ENCODE assay signal across 22 cellular contexts in genomic region chr5:103497782-103498181, GRCh38.
DNase-seq lines count a peak whose midpoint lies in the region; ATAC-seq and TF ChIP-seq lines count a peak whose summit lies in the region.
"Had no signal": no experiment of that assay in that cellular context is flagged by ENCODE, and none has a peak within 500 bp of the region (broad histone marks: within the 10 kb centered on the region; RNA-seq: fewer than 3 reads in every experiment).

No MANE protein-coding gene starts in this region.

- intact Hi-C loops in left ventricle myocardium superior (cut with micrococcal nuclease), result no loop called here
- intact Hi-C loops in cardiac septum (cut with DNase I), result no loop called here
- intact Hi-C loops in activated CD4-positive, alpha-beta memory T cell treated with anti-CD3 and anti-CD28 coated beads for 36 hours (cut with micrococcal nuclease), result no loop called here

- no peak for DNase-seq in left ventricle myocardium superior
- no peak for DNase-seq in cardiac septum (ENCODE audit: low spot score)
- no peak for DNase-seq in osteocyte (ENCODE audit: extremely low spot score, unreplicated experiment)
- DNase-seq in activated CD4-positive, alpha-beta memory T cell treated with anti-CD3 and anti-CD28 coated beads for 36 hours, result no peak
- DNase-seq: DMS53, GDM1, IMR-90, NCI-H1105, NCI-H146, NCI-H226, NCI-H510A treated with DMSO at 0.1 percent for 48 hours, NCI-H748 treated with DMSO at 0.1 percent for 48 hours, PC-9 had no signal

- no peaks in the 10 kb centered on the region for H3K36me3 Mint-ChIP-seq in osteocyte (ENCODE audit: unreplicated experiment)
- no peaks in the 10 kb centered on the region for H3K36me3 Mint-ChIP-seq in activated CD4-positive, alpha-beta memory T cell treated with anti-CD3 and anti-CD28 coated beads for 36 hours
- H3K36me3 Mint-ChIP-seq: CD14-positive monocyte had no signal

- peaks cover 10% of the 10 kb centered on the region for H3K9me3 Mint-ChIP-seq in osteocyte (ENCODE audit: unreplicated experiment)
- H3K9me3 Mint-ChIP-seq in activated CD4-positive, alpha-beta memory T cell treated with anti-CD3 and anti-CD28 coated beads for 36 hours, result no peaks in the 10 kb centered on the region

- CTCF ChIA-PET in activated CD4-positive, alpha-beta memory T cell treated with anti-CD3 and anti-CD28 coated beads for 36 hours (lab: Charles Lee), result no interaction called here

- no peaks in the 10 kb centered on the region for H3K27me3 ChIP-seq in iPS-18a (ENCODE audit: control insufficient read depth, insufficient read depth, low read length)

- H3K9me3 ChIP-seq in iPS-18a (ENCODE audit: control insufficient read depth, low read depth, low read length), result no peaks in the 10 kb centered on the region

- H3K4me3 ChIP-seq in iPS-18a (ENCODE audit: low read length), result peak overlapping the region; percentile 37
- H3K4me3 ChIP-seq: A549, PC-9 had no signal

- peak overlapping the region; percentile 56 for H3K27ac Mint-ChIP-seq in osteocyte (ENCODE audit: unreplicated experiment)
- no peak overlapping the region for H3K27ac Mint-ChIP-seq in activated CD4-positive, alpha-beta memory T cell treated with anti-CD3 and anti-CD28 coated beads for 36 hours
- H3K27ac Mint-ChIP-seq: B cell, CD14-positive monocyte had no signal

- H3K4me1 Mint-ChIP-seq in osteocyte (ENCODE audit: unreplicated experiment), result peaks cover 23% of the 10 kb centered on the region
- no peaks in the 10 kb centered on the region for H3K4me1 Mint-ChIP-seq in activated CD4-positive, alpha-beta memory T cell treated with anti-CD3 and anti-CD28 coated beads for 36 hours (ENCODE audit: low read depth)
- H3K4me1 Mint-ChIP-seq: B cell, CD14-positive monocyte had no signal

- H3K27me3 Mint-ChIP-seq in osteocyte (ENCODE audit: unreplicated experiment), result peaks cover 2% of the 10 kb centered on the region
- peaks cover 7% of the 10 kb centered on the region for H3K27me3 Mint-ChIP-seq in activated CD4-positive, alpha-beta memory T cell treated with anti-CD3 and anti-CD28 coated beads for 36 hours

- H3K4me3 Mint-ChIP-seq in osteocyte (ENCODE audit: unreplicated experiment), result no peak overlapping the region
- H3K4me3 Mint-ChIP-seq in activated CD4-positive, alpha-beta memory T cell treated with anti-CD3 and anti-CD28 coated beads for 36 hours, result no peak overlapping the region
- H3K4me3 Mint-ChIP-seq: B cell, CD14-positive monocyte had no signal

- no peak overlapping the region for H3K27ac ChIP-seq in iPS-18a (ENCODE audit: low read length)
- H3K27ac ChIP-seq: A549, KMS-11, PC-9, RWPE1 had no signal

- ATAC-seq in left ventricle myocardium superior, result peak; percentile 46
- no peak for ATAC-seq in GM18858 (IDR thresholded peaks at IDR 0.05; ENCODE audit: unreplicated experiment)
- no peak for ATAC-seq in GM19467 (IDR thresholded peaks at IDR 0.05; ENCODE audit: unreplicated experiment)
- ATAC-seq: A549, HCT116 had no signal

- TF ChIP-seq CTCF in osteocyte (IDR thresholded peaks at IDR 0.05), result no peak

- H3K36me3 ChIP-seq in iPS-18a (ENCODE audit: control insufficient read depth, low read depth, low read length), result no peaks in the 10 kb centered on the region

- H3K9ac ChIP-seq in iPS-18a (ENCODE audit: low read length), result no peak overlapping the region
- H3K9ac ChIP-seq: KMS-11 had no signal

- peaks cover 26% of the 10 kb centered on the region for H3K4me1 ChIP-seq in iPS-18a (ENCODE audit: control insufficient read depth, low read depth, low read length)

- POLR2A ChIA-PET in activated CD4-positive, alpha-beta memory T cell treated with anti-CD3 and anti-CD28 coated beads for 36 hours (lab: Charles Lee), result no interaction called here
